9 cellular contexts compared by ENCODE assay signal in the genomic region with DNA sequence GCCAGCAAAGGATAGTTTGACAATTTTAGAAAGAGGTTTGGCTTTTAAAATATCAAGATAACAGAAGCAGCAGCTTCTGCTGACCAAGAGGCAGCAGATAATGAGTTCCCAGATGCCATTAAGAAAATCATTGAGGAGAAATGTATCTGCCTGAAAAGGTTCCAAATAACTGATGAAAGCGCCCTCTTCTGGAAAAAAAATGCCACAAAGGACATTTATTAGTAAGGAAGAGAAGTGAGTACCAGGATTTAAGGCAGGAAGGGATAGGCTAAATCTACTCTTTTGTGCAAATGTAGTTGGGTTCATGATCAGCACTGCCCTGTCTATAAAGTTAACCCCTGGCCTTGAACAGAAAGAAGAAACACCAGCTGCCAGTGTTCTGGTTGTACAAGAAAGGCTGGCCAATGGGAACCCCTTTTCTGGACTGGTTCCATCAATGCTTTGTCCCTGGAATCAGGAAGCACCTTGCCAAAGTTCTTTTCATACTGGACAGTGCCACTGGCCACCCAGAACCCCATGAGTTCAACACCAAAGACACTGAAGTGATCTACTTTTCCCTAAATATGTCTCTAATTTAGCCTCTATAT. TPM values are rescaled to one million over a fixed set of nuclear protein-coding genes. Genes with fewer than 3 reads are reported as not detected.
DNase-seq lines count a peak whose midpoint lies in the region; ATAC-seq, FAIRE-seq and TF ChIP-seq lines count a peak whose summit lies in the region.
"Had no signal": no experiment of that assay in that cellular context is flagged by ENCODE, and none has a peak within 500 bp of the region (broad histone marks: within the 10 kb centered on the region; RNA-seq: fewer than 3 reads in every experiment).

No MANE protein-coding gene starts in this region.

- H3K18ac ChIP-seq in mesenchymal stem cell (ENCODE audit: low read depth in 1 of 2, low read length in 2 of 2): no peak overlapping the region

- H3K79me2 ChIP-seq in Loucy (ENCODE audit: insufficient read depth, low read length) (no peaks in the 10 kb centered on the region), astrocyte (ENCODE audit: insufficient read depth, low read length) (no peaks in the 10 kb centered on the region)

- no peaks in the 10 kb centered on the region for H3F3A ChIP-seq in Loucy (ENCODE audit: low read depth)

- no peak overlapping the region for H3K4me2 ChIP-seq in Loucy (ENCODE audit: low read depth, low read length, poor library complexity, severe bottlenecking)
- H3K4me2 ChIP-seq in astrocyte (ENCODE audit: low read length): no peak overlapping the region
- no peak overlapping the region for H3K4me2 ChIP-seq in mesenchymal stem cell (ENCODE audit: low read length, poor library complexity, severe bottlenecking)

- H3K4ac ChIP-seq in mesenchymal stem cell (ENCODE audit: low read depth in 1 of 2, low read length in 2 of 2): no peak overlapping the region

- POLR2A ChIA-PET in activated CD4-positive, alpha-beta memory T cell treated with anti-CD3 and anti-CD28 coated beads for 36 hours (lab: Charles Lee): no interaction called here

- H3K14ac ChIP-seq in mesenchymal stem cell (ENCODE audit: low read length in 2 of 2): no peak overlapping the region

- H3K9me3 ChIP-seq in Loucy (ENCODE audit: insufficient read depth, low read depth, low read length) (no peaks in the 10 kb centered on the region), astrocyte (ENCODE audit: insufficient read depth, low read depth, low read length) (no peaks in the 10 kb centered on the region), mesenchymal stem cell (ENCODE audit: control insufficient read depth, low read length) (no peaks in the 10 kb centered on the region)
- H3K9me3 ChIP-seq: prostate gland had no signal

- H2AK5ac ChIP-seq in mesenchymal stem cell (ENCODE audit: low read length, severe bottlenecking): no peak overlapping the region

- no peak overlapping the region for H2BK15ac ChIP-seq in mesenchymal stem cell (ENCODE audit: low read depth, poor library complexity, severe bottlenecking)

- H3K9me3 Mint-ChIP-seq in astrocyte (ENCODE audit: unreplicated experiment): no peaks in the 10 kb centered on the region
- no peaks in the 10 kb centered on the region for H3K9me3 Mint-ChIP-seq in activated CD4-positive, alpha-beta memory T cell treated with anti-CD3 and anti-CD28 coated beads for 36 hours

- H3K36me3 ChIP-seq in Loucy (ENCODE audit: insufficient read depth, low read length): peaks cover 16% of the 10 kb centered on the region; the same call in 1 of the 2 replicates
- peaks cover 17% of the 10 kb centered on the region for H3K36me3 ChIP-seq in astrocyte (ENCODE audit: insufficient read depth, low read length)
- peaks cover 5 to 44% of the 10 kb centered on the region in 2 experiments for H3K36me3 ChIP-seq in mesenchymal stem cell (ENCODE audit: control insufficient read depth in 1 of 2, insufficient read depth in 2 of 2, low read depth in 1 of 2, low read length in 2 of 2)
- H3K36me3 ChIP-seq: prostate gland had no signal

- peak; percentile 28 for DNase-seq in G401 (ENCODE audit: low spot score)
- no peak for DNase-seq in astrocyte (ENCODE audit: low read depth)
- DNase-seq in mesenchymal stem cell: peak; percentile 27
- no peak for DNase-seq in stimulated activated CD4-positive, alpha-beta T cell treated with anti-CD3 and anti-CD28 coated beads, Interleukin-4, amount 100 ng/mL, for 4 hours
- DNase-seq in activated CD4-positive, alpha-beta memory T cell treated with anti-CD3 and anti-CD28 coated beads for 36 hours: no peak

- no peaks in the 10 kb centered on the region for H3K9me2 ChIP-seq in Loucy (replicated peaks; ENCODE audit: low read depth, low read length)

- H3K4me3 ChIP-seq in Loucy (ENCODE audit: low read length, poor library complexity, severe bottlenecking) (no peak overlapping the region), astrocyte (ENCODE audit: insufficient read depth, low read depth, low read length) (no peak overlapping the region), mesenchymal stem cell (ENCODE audit: insufficient read depth in 1 of 2, low read depth in 1 of 2, low read length in 2 of 2) (no peak overlapping the region)
- H3K4me3 ChIP-seq: prostate gland had no signal

- no peak overlapping the region for H3K23ac ChIP-seq in mesenchymal stem cell (ENCODE audit: low read length in 2 of 2)

- H3K27ac Mint-ChIP-seq in astrocyte (ENCODE audit: unreplicated experiment): no peak overlapping the region
- no peak overlapping the region for H3K27ac Mint-ChIP-seq in activated CD4-positive, alpha-beta memory T cell treated with anti-CD3 and anti-CD28 coated beads for 36 hours

- H3K4me3 Mint-ChIP-seq in astrocyte (ENCODE audit: unreplicated experiment): no peak overlapping the region
- H3K4me3 Mint-ChIP-seq in activated CD4-positive, alpha-beta memory T cell treated with anti-CD3 and anti-CD28 coated beads for 36 hours: no peak overlapping the region

- no peak overlapping the region for H3K9ac ChIP-seq in Loucy (ENCODE audit: low read depth, low read length, poor library complexity, severe bottlenecking)
- no peak overlapping the region for H3K9ac ChIP-seq in astrocyte (ENCODE audit: low read length)
- no peak overlapping the region for H3K9ac ChIP-seq in mesenchymal stem cell (ENCODE audit: low read length)

- no peak overlapping the region for H2BK12ac ChIP-seq in mesenchymal stem cell (ENCODE audit: low read length in 2 of 2)

- intact Hi-C loops in activated CD4-positive, alpha-beta memory T cell treated with anti-CD3 and anti-CD28 coated beads for 36 hours (cut with micrococcal nuclease): loop anchor here (10.0 kb wide), 1 partner anchor 300 kb away; no protein-coding TSS in a partner anchor

- no peak overlapping the region for H2BK5ac ChIP-seq in mesenchymal stem cell (ENCODE audit: low read depth, low read length, poor library complexity, severe bottlenecking)

- H3K27ac ChIP-seq in astrocyte (ENCODE audit: low read depth, low read length): no peak overlapping the region
- H3K27ac ChIP-seq in mesenchymal stem cell (ENCODE audit: low read length, poor library complexity, severe bottlenecking): no peak overlapping the region
- H3K27ac ChIP-seq: prostate gland had no signal

- H2BK120ac ChIP-seq in mesenchymal stem cell (ENCODE audit: low read depth, low read length): no peak overlapping the region

- ATAC-seq in GM21390 (IDR thresholded peaks at IDR 0.05; ENCODE audit: unreplicated experiment) (no peak), GM18498 (IDR thresholded peaks at IDR 0.05; ENCODE audit: unreplicated experiment) (no peak)

- no peak overlapping the region for H4K8ac ChIP-seq in mesenchymal stem cell (ENCODE audit: low read length)

- peaks cover 2% of the 10 kb centered on the region for H3K36me3 Mint-ChIP-seq in astrocyte (ENCODE audit: low read depth, unreplicated experiment)
- H3K36me3 Mint-ChIP-seq in activated CD4-positive, alpha-beta memory T cell treated with anti-CD3 and anti-CD28 coated beads for 36 hours: peaks cover 8% of the 10 kb centered on the region

- H3K79me1 ChIP-seq in mesenchymal stem cell (replicated peaks; ENCODE audit: low read length, poor library complexity, severe bottlenecking): no peaks in the 10 kb centered on the region

- no peak for FAIRE-seq in astrocyte (lab: Jason Lieb, UNC)

- TF ChIP-seq CTCF in Loucy (conservative IDR thresholded peaks at IDR 0.05; ENCODE audit: low read length): peak; percentile 68
- peak; percentile 30 for TF ChIP-seq CTCF in astrocyte (IDR thresholded peaks at IDR 0.05; ENCODE audit: insufficient read depth, low read depth, low read length)

- H4K20me1 ChIP-seq in Loucy (ENCODE audit: insufficient read depth, low read length, poor library complexity, severe bottlenecking) (no peaks in the 10 kb centered on the region), astrocyte (ENCODE audit: insufficient read depth, low read length) (no peaks in the 10 kb centered on the region)

- no peaks in the 10 kb centered on the region for H3K4me1 Mint-ChIP-seq in astrocyte (ENCODE audit: low read depth, unreplicated experiment)
- no peaks in the 10 kb centered on the region for H3K4me1 Mint-ChIP-seq in activated CD4-positive, alpha-beta memory T cell treated with anti-CD3 and anti-CD28 coated beads for 36 hours (ENCODE audit: low read depth)

- H3K4me1 ChIP-seq in Loucy (ENCODE audit: insufficient read depth, low read length, poor library complexity, severe bottlenecking): no peaks in the 10 kb centered on the region
- H3K4me1 ChIP-seq in astrocyte (ENCODE audit: insufficient read depth, low read length): no peaks in the 10 kb centered on the region
- H3K4me1 ChIP-seq in mesenchymal stem cell (ENCODE audit: control insufficient read depth, insufficient read depth, low read depth, low read length): no peaks in the 10 kb centered on the region
- H3K4me1 ChIP-seq: prostate gland had no signal

- no peak overlapping the region for H4K91ac ChIP-seq in mesenchymal stem cell (ENCODE audit: low read length)

- H3K27me3 ChIP-seq in Loucy (ENCODE audit: insufficient read depth, low read length, poor library complexity, severe bottlenecking): no peaks in the 10 kb centered on the region
- H3K27me3 ChIP-seq in astrocyte (ENCODE audit: insufficient read depth, low read length): no peaks in the 10 kb centered on the region
- no peaks in the 10 kb centered on the region for H3K27me3 ChIP-seq in mesenchymal stem cell (ENCODE audit: control insufficient read depth in 1 of 2, insufficient read depth in 1 of 2, low read length in 2 of 2)

- in situ Hi-C loops in G401 (cut with HindIII; ENCODE audit: low sequenced_read_pairs): no loop called here

- CTCF ChIA-PET in activated CD4-positive, alpha-beta memory T cell treated with anti-CD3 and anti-CD28 coated beads for 36 hours (lab: Charles Lee): interaction anchor here (0.7 to 1.4 kb wide), 6 partner anchors 9 to 657 kb away, joined by 3 to 6 read pairs (median 3); no protein-coding TSS in a partner anchor

- WGBS in mesenchymal stem cell: 0% methylated on average over 1 of the region's 1 CpG

- H2AFZ ChIP-seq in Loucy (ENCODE audit: low read length) (no peak overlapping the region), astrocyte (ENCODE audit: low read depth, low read length) (no peak overlapping the region), mesenchymal stem cell (ENCODE audit: low read depth, low read length) (no peak overlapping the region)

- no peaks in the 10 kb centered on the region for H3K27me3 Mint-ChIP-seq in astrocyte (ENCODE audit: low read depth, unreplicated experiment)
- no peaks in the 10 kb centered on the region for H3K27me3 Mint-ChIP-seq in activated CD4-positive, alpha-beta memory T cell treated with anti-CD3 and anti-CD28 coated beads for 36 hours

RNA-seq across cellular contexts. Expression of a gene that starts 40.6 kb away (rescaled TPM):
- 35.8 and 38.1 TPM in 2 replicates for total RNA-seq in G401 (2014; rRNA removed; shearing (Covaris generic))
- 18.6 and 22.5 TPM in 2 replicates for total RNA-seq in astrocyte
- 9.4 TPM for polyA plus RNA-seq in mesenchymal stem cell (2013, experiment 1 of 2)
- 9.5 TPM for polyA plus RNA-seq in mesenchymal stem cell (2013, experiment 2 of 2)
- 10 to 100 TPM; 14.4 to 14.6 TPM for total RNA-seq in activated CD4-positive, alpha-beta memory T cell treated with anti-CD3 and anti-CD28 coated beads for 36 hours

RNA-seq across cellular contexts. Expression of a gene that starts 40.7 kb away (rescaled TPM):
- total RNA-seq in G401 (2014; rRNA removed; shearing (Covaris generic)): 29.6 and 30.5 TPM in 2 replicates
- total RNA-seq in astrocyte: 16.6 and 18.0 TPM in 2 replicates
- 37.1 TPM for polyA plus RNA-seq in mesenchymal stem cell (2013, experiment 1 of 2)
- polyA plus RNA-seq in mesenchymal stem cell (2013, experiment 2 of 2): 38.3 TPM
- 1 to 10 TPM; 4.1 to 6.7 TPM for total RNA-seq in activated CD4-positive, alpha-beta memory T cell treated with anti-CD3 and anti-CD28 coated beads for 36 hours

RNA-seq across cellular contexts. Expression of a gene that starts 54.6 kb away (rescaled TPM):
- not detected in 2 replicates for total RNA-seq in G401 (2014; rRNA removed; shearing (Covaris generic))
- total RNA-seq in astrocyte: 0.10 and 0.30 TPM in 2 replicates
- polyA plus RNA-seq in mesenchymal stem cell (2013, experiment 1 of 2): 0.32 TPM
- polyA plus RNA-seq in mesenchymal stem cell (2013, experiment 2 of 2): 0.44 TPM
- total RNA-seq in activated CD4-positive, alpha-beta memory T cell treated with anti-CD3 and anti-CD28 coated beads for 36 hours: under 1 TPM; 0.34 to 0.38 TPM

RNA-seq across cellular contexts. Expression of a gene that starts 57.1 kb away (rescaled TPM):
- 18.8 and 22.2 TPM in 2 replicates for total RNA-seq in G401 (2014; rRNA removed; shearing (Covaris generic))
- 14.0 TPM in 2 replicates for total RNA-seq in astrocyte
- polyA plus RNA-seq in mesenchymal stem cell (2013, experiment 1 of 2): 7.1 TPM
- 7.4 TPM for polyA plus RNA-seq in mesenchymal stem cell (2013, experiment 2 of 2)
- 10 to 100 TPM; 24.9 to 26.0 TPM for total RNA-seq in activated CD4-positive, alpha-beta memory T cell treated with anti-CD3 and anti-CD28 coated beads for 36 hours

Comparison
In these comparisons a context has a peak if more than half of its experiments do, and no peak if none do; other contexts are left out.
1. DNase-seq: peak in G401 (single experiment) and mesenchymal stem cell (single experiment); none in astrocyte (single experiment), stimulated activated CD4-positive, alpha-beta T cell treated with anti-CD3 and anti-CD28 coated beads, Interleukin-4, amount 100 ng/mL, for 4 hours (0 of 2) and activated CD4-positive, alpha-beta memory T cell treated with anti-CD3 and anti-CD28 coated beads for 36 hours (single experiment).